20 cellular contexts compared by ENCODE assay signal in the genomic region with DNA sequence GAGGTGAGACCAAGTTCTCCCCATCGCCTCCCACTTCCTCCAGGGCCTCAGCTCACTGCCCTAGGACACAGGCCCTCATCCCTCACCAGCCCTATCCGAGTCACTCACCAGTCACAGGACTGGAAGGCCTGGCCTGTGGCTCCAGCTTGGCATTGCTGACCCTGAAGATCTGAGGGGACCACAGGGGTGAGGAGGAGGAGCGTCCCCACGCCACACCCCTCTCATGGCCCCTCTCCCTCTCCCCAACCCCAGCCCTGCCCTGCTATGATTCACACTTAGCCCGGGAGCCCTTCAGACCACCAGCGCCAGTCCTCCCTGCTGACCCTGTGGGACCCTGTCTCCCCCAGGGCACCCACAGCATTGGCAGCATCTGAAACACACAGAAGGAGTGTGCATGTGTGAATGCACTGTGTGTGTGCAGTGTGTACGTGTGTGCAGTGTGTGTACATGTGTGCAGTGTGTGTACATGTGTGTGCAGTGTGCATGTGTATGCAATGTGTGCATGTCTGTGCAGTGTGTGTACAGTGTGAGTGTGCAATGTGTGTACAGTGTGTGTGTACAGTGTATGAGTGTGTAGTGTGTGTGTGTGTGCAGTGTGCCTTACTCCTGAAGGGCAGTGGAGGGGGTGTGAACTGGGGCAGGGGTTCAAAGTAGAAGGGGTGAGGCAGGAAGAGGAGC. TPM values are rescaled to one million over a fixed set of nuclear protein-coding genes. Genes with fewer than 3 reads are reported as not detected.
DNase-seq lines count a peak whose midpoint lies in the region; ATAC-seq, FAIRE-seq and TF ChIP-seq lines count a peak whose summit lies in the region.
"Had no signal": no experiment of that assay in that cellular context is flagged by ENCODE, and none has a peak within 500 bp of the region (broad histone marks: within the 10 kb centered on the region; RNA-seq: fewer than 3 reads in every experiment).

No MANE protein-coding gene starts in this region.

- no peak overlapping the region for H3K9ac ChIP-seq in trophoblast cell (ENCODE audit: low read length)

- peak; percentile 90 for FAIRE-seq in HTR-8/SVneo (lab: Jason Lieb, UNC)
- peak; percentile 95 for FAIRE-seq in bronchial epithelial cell (lab: Jason Lieb, UNC)
- FAIRE-seq in H54 (lab: Jason Lieb, UNC) = no peak
- FAIRE-seq: A549, GM12892, K562 had no signal

- H3K27me3 Mint-ChIP-seq in naive thymus-derived CD4-positive, alpha-beta T cell = peaks cover 0 to 8% (median 7%) of the 10 kb centered on the region in 5 donors
- H3K27me3 Mint-ChIP-seq in nephron progenitor cell (ENCODE audit: low read depth, poor library complexity) = peaks cover 9% of the 10 kb centered on the region

- H4K91ac ChIP-seq in trophoblast cell (ENCODE audit: low read depth, low read length) = no peak overlapping the region

- DNase-seq in HTR-8/SVneo (ENCODE audit: insufficient read length, low spot score) = no peak
- DNase-seq in bronchial epithelial cell (ENCODE audit: low read depth) = no peak
- DNase-seq in naive thymus-derived CD4-positive, alpha-beta T cell = no peak
- no peak for DNase-seq in trophoblast cell
- no peak for DNase-seq in nephron progenitor cell
- no peak for DNase-seq in H54 (ENCODE audit: insufficient read length, low spot score)
- DNase-seq: BE2C; CD4-positive, alpha-beta memory T cell; DMS79; HFFc6 had no signal

- POLR2A ChIA-PET in naive thymus-derived CD4-positive, alpha-beta T cell (lab: Charles Lee) = no interaction called here

- no peaks in the 10 kb centered on the region for H3K4me1 ChIP-seq in naive thymus-derived CD4-positive, alpha-beta T cell (ENCODE audit: control insufficient read depth in 2 of 2, insufficient read depth in 2 of 2, low read length in 2 of 2)
- H3K4me1 ChIP-seq in trophoblast cell (ENCODE audit: control insufficient read depth in 1 of 2, insufficient read depth in 2 of 2, low read length in 2 of 2) = no peaks in the 10 kb centered on the region
- H3K4me1 ChIP-seq: BE2C, HAP-1 had no signal

- H3K9me3 ChIP-seq in naive thymus-derived CD4-positive, alpha-beta T cell (ENCODE audit: control insufficient read depth in 2 of 3, low read length in 3 of 3) = no peaks in the 10 kb centered on the region
- peaks cover 3% of the 10 kb centered on the region for H3K9me3 ChIP-seq in trophoblast cell (ENCODE audit: insufficient read depth, low read depth, low read length)
- H3K9me3 ChIP-seq: A549, BE2C, HAP-1 had no signal

- no peaks in the 10 kb centered on the region for H3K36me3 ChIP-seq in bronchial epithelial cell (ENCODE audit: control insufficient read depth, insufficient read depth, low read length)
- no peaks in the 10 kb centered on the region for H3K36me3 ChIP-seq in naive thymus-derived CD4-positive, alpha-beta T cell (ENCODE audit: control insufficient read depth in 2 of 3, insufficient read depth in 3 of 3, low read length in 3 of 3)
- no peaks in the 10 kb centered on the region for H3K36me3 ChIP-seq in trophoblast cell (ENCODE audit: control insufficient read depth in 1 of 2, insufficient read depth in 2 of 2, low read length in 2 of 2)
- H3K36me3 ChIP-seq: BE2C, HAP-1 had no signal

- TF ChIP-seq POLR2A in H54 (IDR thresholded peaks at IDR 0.05; ENCODE audit: low read depth, low read length) (no peak), GM18505 (IDR thresholded peaks at IDR 0.05; ENCODE audit: borderline replicate concordance, extremely low read depth, insufficient read depth, insufficient read length) (no peak)

- H3K18ac ChIP-seq in trophoblast cell (ENCODE audit: low read length) = no peak overlapping the region

- no peak overlapping the region for H3K4me3 Mint-ChIP-seq in naive thymus-derived CD4-positive, alpha-beta T cell
- H3K4me3 Mint-ChIP-seq in nephron progenitor cell = no peak overlapping the region
- H3K4me3 Mint-ChIP-seq: CD4-positive, alpha-beta memory T cell; GM23338; HFFc6 had no signal

- no peaks in the 10 kb centered on the region for H3K27me3 ChIP-seq in bronchial epithelial cell (ENCODE audit: control insufficient read depth, insufficient read depth, low read length)
- H3K27me3 ChIP-seq in naive thymus-derived CD4-positive, alpha-beta T cell (ENCODE audit: control insufficient read depth in 2 of 2, insufficient read depth in 2 of 2, low read length in 2 of 2) = no peaks in the 10 kb centered on the region
- H3K27me3 ChIP-seq in trophoblast cell (ENCODE audit: insufficient read depth, low read length) = no peaks in the 10 kb centered on the region
- H3K27me3 ChIP-seq: BE2C had no signal

- peak; percentile 34 for ATAC-seq in naive thymus-derived CD4-positive, alpha-beta T cell
- ATAC-seq in GM21717 (IDR thresholded peaks at IDR 0.05; ENCODE audit: unreplicated experiment) (no peak), GM18505 (IDR thresholded peaks at IDR 0.05; ENCODE audit: unreplicated experiment) (no peak)
- ATAC-seq: GM23338, K562 had no signal

- CTCF ChIA-PET in naive thymus-derived CD4-positive, alpha-beta T cell (lab: Charles Lee) = no interaction called here

- no peak overlapping the region for H3K4me2 ChIP-seq in trophoblast cell (ENCODE audit: low read length)
- H3K4me2 ChIP-seq: A549, GM23338 had no signal

- no peak overlapping the region for H2AK5ac ChIP-seq in trophoblast cell (ENCODE audit: low read length)

- H4K8ac ChIP-seq in trophoblast cell (ENCODE audit: low read depth, low read length) = no peak overlapping the region

- H3K79me1 ChIP-seq in trophoblast cell (ENCODE audit: low read length) = no peaks in the 10 kb centered on the region

- no peaks in the 10 kb centered on the region for H3K4me1 Mint-ChIP-seq in naive thymus-derived CD4-positive, alpha-beta T cell
- peaks cover 27% of the 10 kb centered on the region for H3K4me1 Mint-ChIP-seq in nephron progenitor cell
- H3K4me1 Mint-ChIP-seq: CD4-positive, alpha-beta memory T cell; GM23338 had no signal

- H2BK5ac ChIP-seq in trophoblast cell (ENCODE audit: low read depth, low read length, poor library complexity) = no peak overlapping the region

- no peak for TF ChIP-seq CTCF in bronchial epithelial cell (IDR thresholded peaks at IDR 0.05; ENCODE audit: insufficient read depth, low read length, severe bottlenecking)
- TF ChIP-seq CTCF in nephron progenitor cell (IDR thresholded peaks at IDR 0.05) = no peak

- H3K4me3 ChIP-seq in bronchial epithelial cell (ENCODE audit: low read depth, low read length) (no peak overlapping the region), trophoblast cell (ENCODE audit: low read depth, low read length) (peak overlapping the region; percentile 11)
- no peak overlapping the region for H3K4me3 ChIP-seq in naive thymus-derived CD4-positive, alpha-beta T cell (ENCODE audit: low read length)
- H3K4me3 ChIP-seq: A549, GM23338, HAP-1, K562 had no signal

- H4K12ac ChIP-seq in trophoblast cell (ENCODE audit: low read depth, low read length) = no peak overlapping the region

- no CpG with 5 or more reads among the region's 7 CpGs for WGBS in trophoblast cell (ENCODE audit: extremely low coverage, insufficient coverage, insufficient read length)

- no peak overlapping the region for H2BK12ac ChIP-seq in trophoblast cell (ENCODE audit: low read length)

- no peak overlapping the region for H3K14ac ChIP-seq in trophoblast cell (ENCODE audit: low read length)

- intact Hi-C loops in naive thymus-derived CD4-positive, alpha-beta T cell (cut with micrococcal nuclease) = no loop called here

- H3K27ac ChIP-seq in naive thymus-derived CD4-positive, alpha-beta T cell (ENCODE audit: low read depth, low read length) = no peak overlapping the region
- H3K27ac ChIP-seq in trophoblast cell (ENCODE audit: low read depth, low read length) = no peak overlapping the region
- H3K27ac ChIP-seq: A549, C4-2B had no signal

- no peaks in the 10 kb centered on the region for H3K9me3 Mint-ChIP-seq in naive thymus-derived CD4-positive, alpha-beta T cell
- H3K9me3 Mint-ChIP-seq in nephron progenitor cell = no peaks in the 10 kb centered on the region
- H3K9me3 Mint-ChIP-seq: CD4-positive, alpha-beta memory T cell; HFFc6 had no signal

- H2BK120ac ChIP-seq in trophoblast cell (ENCODE audit: insufficient read depth, low read length, poor library complexity) = no peak overlapping the region

- H3K36me3 Mint-ChIP-seq in naive thymus-derived CD4-positive, alpha-beta T cell = no peaks in the 10 kb centered on the region
- H3K36me3 Mint-ChIP-seq in nephron progenitor cell (ENCODE audit: low read depth) = no peaks in the 10 kb centered on the region
- H3K36me3 Mint-ChIP-seq: CD4-positive, alpha-beta memory T cell had no signal

- H3K27ac Mint-ChIP-seq in naive thymus-derived CD4-positive, alpha-beta T cell = no peak overlapping the region
- no peak overlapping the region for H3K27ac Mint-ChIP-seq in nephron progenitor cell
- H3K27ac Mint-ChIP-seq: CD4-positive, alpha-beta memory T cell; GM23338; HFFc6 had no signal

- H3K79me2 ChIP-seq in trophoblast cell (ENCODE audit: control insufficient read depth, insufficient read depth, low read length, poor library complexity) = no peaks in the 10 kb centered on the region

- H3K4ac ChIP-seq in trophoblast cell (ENCODE audit: low read depth, low read length) = no peak overlapping the region

- H3K23ac ChIP-seq in trophoblast cell (ENCODE audit: low read length) = peak overlapping the region; percentile 91

- H2AFZ ChIP-seq in trophoblast cell (ENCODE audit: insufficient read depth, low read length, poor library complexity) = no peak overlapping the region
- H2AFZ ChIP-seq: GM23338 had no signal

RNA-seq across cellular contexts. Expression of gene ANKRD62, which starts 29.4 kb away (rescaled TPM):
- total RNA-seq in bronchial epithelial cell = under 0.01 and 0.13 TPM in 2 replicates
- total RNA-seq in naive thymus-derived CD4-positive, alpha-beta T cell = not detected
- not detected for polyA plus RNA-seq in naive thymus-derived CD4-positive, alpha-beta T cell
- polyA plus RNA-seq in trophoblast cell (2013) = not detected in 2 replicates
- total RNA-seq: CD4-positive, alpha-beta memory T cell; G401; GM23338; HFFc6 had no signal
- polyA plus RNA-seq: A549; AG04450; CD4-positive, alpha-beta memory T cell; GM23338 had no signal
